ENCODE assay signal across 1 cellular context in the genomic region with DNA sequence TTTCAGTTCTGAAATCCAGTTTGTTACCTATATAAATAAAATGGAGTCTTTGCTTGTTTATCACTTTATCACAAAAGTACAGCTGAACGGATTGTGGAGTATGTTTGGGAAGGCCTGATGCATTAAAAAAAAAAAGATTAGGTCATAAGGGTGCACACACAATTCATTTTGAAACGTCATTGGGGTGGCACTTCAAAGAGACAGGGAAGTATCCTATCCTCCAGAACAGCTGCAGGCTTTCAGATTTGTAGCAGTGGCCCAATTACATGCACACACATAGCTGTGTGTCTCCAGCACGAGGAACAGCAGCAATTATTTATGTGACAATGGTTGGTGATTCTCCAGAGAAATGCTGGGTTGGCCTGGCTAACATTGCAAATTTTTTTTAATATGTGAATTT.
TF ChIP-seq lines count a peak whose summit lies in the region.

No MANE protein-coding gene starts in this region.

TF ChIP-seq in HEK293, 187 proteins besides CTCF, POLR2A, EP300 and RAD21:
- TF ChIP-seq ZFP69B (tag by site-specific recombination; IDR thresholded peaks at IDR 0.05) (no peak), SP3 (tag by site-specific recombination; IDR thresholded peaks at IDR 0.05) (no peak), KLF17 (tag by site-specific recombination; IDR thresholded peaks at IDR 0.05) (no peak), ZNF596 (tag by site-specific recombination; IDR thresholded peaks at IDR 0.05) (no peak), ZFP41 (tag by site-specific recombination; IDR thresholded peaks at IDR 0.05; ENCODE audit: borderline replicate concordance) (no peak), ZNF10 (tag by site-specific recombination; IDR thresholded peaks at IDR 0.05) (no peak), FEZF1 (tag by site-specific recombination; IDR thresholded peaks at IDR 0.05) (no peak), ZNF791 (tag by site-specific recombination; IDR thresholded peaks at IDR 0.05) (no peak), ZNF707 (tag by site-specific recombination; IDR thresholded peaks at IDR 0.05) (no peak), ZNF510 (tag by site-specific recombination; IDR thresholded peaks at IDR 0.05; ENCODE audit: insufficient replicate concordance) (no peak), ZNF837 (tag by site-specific recombination; IDR thresholded peaks at IDR 0.05) (no peak), ZNF214 (tag by site-specific recombination; IDR thresholded peaks at IDR 0.05; ENCODE audit: borderline replicate concordance) (no peak), ATF2 (tag by site-specific recombination; IDR thresholded peaks at IDR 0.05; ENCODE audit: low read depth) (0 out of 2 replicates have a peak, but pooled peaks have one; percentile 10), YY2 (tag by site-specific recombination; IDR thresholded peaks at IDR 0.05) (no peak), SETDB1 (IDR thresholded peaks at IDR 0.05; ENCODE audit: insufficient read length, low read length) (no peak), ZNF16 (tag by site-specific recombination; IDR thresholded peaks at IDR 0.05; ENCODE audit: low read depth) (no peak), ZXDB (tag by site-specific recombination; IDR thresholded peaks at IDR 0.05) (no peak), ZBTB6 (tag by site-specific recombination; IDR thresholded peaks at IDR 0.05) (no peak), ZNF449 (tag by site-specific recombination; IDR thresholded peaks at IDR 0.05) (no peak), KLF10 (tag by site-specific recombination; IDR thresholded peaks at IDR 0.05) (no peak), ZBTB21 (tag by site-specific recombination; IDR thresholded peaks at IDR 0.05) (peak; percentile 62), SALL2 (tag by site-specific recombination; IDR thresholded peaks at IDR 0.05; ENCODE audit: borderline replicate concordance) (no peak), BCL6B (tag by site-specific recombination; IDR thresholded peaks at IDR 0.05) (no peak), ZNF629 (tag by site-specific recombination; IDR thresholded peaks at IDR 0.05) (peak; percentile 74), ZNF830 (tag by site-specific recombination; IDR thresholded peaks at IDR 0.05; ENCODE audit: low read depth) (no peak), ZNF335 (tag by site-specific recombination; conservative IDR thresholded peaks at IDR 0.05) (0 out of 2 replicates have a peak, but pooled peaks have one; percentile 23), ZNF292 (tag by site-specific recombination; IDR thresholded peaks at IDR 0.05; ENCODE audit: borderline replicate concordance, low read depth) (no peak), ZNF140 (tag by site-specific recombination; IDR thresholded peaks at IDR 0.05) (no peak), ZNF341 (tag by site-specific recombination; IDR thresholded peaks at IDR 0.05; ENCODE audit: low read depth) (peak; percentile 52), HOXC10 (CRISPR knock-in tag; IDR thresholded peaks at IDR 0.05) (no peak), RBAK (tag by site-specific recombination; IDR thresholded peaks at IDR 0.05) (no peak), ZNF785 (tag by site-specific recombination; IDR thresholded peaks at IDR 0.05) (no peak)
- TF ChIP-seq, protein P1, sequence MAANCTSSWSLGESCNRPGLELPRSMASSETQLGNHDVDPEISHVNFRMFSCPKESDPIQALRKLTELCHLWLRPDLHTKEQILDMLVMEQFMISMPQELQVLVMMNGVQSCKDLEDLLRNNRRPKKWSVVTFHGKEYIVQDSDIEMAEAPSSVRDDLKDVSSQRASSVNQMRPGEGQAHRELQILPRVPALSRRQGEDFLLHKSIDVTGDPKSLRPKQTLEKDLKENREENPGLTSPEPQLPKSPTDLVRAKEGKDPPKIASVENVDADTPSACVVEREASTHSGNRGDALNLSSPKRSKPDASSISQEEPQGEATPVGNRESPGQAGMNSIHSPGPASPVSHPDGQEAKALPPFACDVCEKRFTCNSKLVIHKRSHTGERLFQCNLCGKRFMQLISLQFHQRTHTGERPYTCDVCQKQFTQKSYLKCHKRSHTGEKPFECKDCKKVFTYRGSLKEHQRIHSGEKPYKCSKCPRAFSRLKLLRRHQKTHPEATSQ (tag by site-specific recombination; IDR thresholded peaks at IDR 0.05), result no peak
- TF ChIP-seq, protein P2, sequence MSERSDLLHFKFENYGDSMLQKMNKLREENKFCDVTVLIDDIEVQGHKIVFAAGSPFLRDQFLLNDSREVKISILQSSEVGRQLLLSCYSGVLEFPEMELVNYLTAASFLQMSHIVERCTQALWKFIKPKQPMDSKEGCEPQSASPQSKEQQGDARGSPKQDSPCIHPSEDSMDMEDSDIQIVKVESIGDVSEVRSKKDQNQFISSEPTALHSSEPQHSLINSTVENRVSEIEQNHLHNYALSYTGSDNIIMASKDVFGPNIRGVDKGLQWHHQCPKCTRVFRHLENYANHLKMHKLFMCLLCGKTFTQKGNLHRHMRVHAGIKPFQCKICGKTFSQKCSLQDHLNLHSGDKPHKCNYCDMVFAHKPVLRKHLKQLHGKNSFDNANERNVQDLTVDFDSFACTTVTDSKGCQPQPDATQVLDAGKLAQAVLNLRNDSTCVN (tag by site-specific recombination; optimal IDR thresholded peaks at IDR 0.05), result no peak
